Comparison of ENCODE assay signal across 8 cellular contexts in the genomic region with DNA sequence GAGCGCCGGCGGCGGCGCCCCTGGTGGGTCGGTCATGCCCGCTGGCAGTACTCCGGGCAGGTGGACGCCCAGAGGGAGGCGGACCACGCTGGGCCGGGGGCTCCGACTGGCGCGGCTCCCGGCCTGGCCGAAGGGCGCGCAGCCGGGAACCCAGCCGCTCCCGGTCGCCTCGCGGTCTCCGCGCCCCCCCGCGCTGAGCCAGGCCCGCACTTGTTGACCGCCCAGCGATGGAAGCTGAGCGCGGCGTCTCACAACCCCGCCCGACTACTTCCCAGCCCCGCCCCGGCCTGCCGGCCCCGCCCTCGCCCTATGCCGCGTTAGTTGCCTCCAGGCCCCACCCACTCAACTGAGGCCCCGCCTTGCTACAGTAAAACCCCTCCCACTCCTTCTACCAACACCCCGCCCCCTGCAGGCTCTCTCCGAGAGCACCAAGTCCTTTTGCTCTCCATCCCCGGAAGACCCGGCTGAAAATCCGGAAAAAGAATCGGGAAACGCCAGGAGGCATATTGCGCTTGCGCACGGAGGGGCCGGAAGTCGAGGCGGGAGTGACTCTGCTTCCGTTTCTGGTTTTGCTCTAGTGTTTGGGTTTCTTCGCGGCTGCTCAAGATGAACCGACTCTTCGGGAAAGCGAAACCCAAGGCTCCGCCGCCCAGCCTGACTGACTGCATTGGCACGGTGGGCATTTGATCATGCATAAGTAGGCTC.
DNase-seq lines count a peak whose midpoint lies in the region; ATAC-seq and FAIRE-seq lines count a peak whose summit lies in the region.

A gene (minus strand): TSS at position 236 of the 705 bp plus-strand sequence.
A gene (plus strand): TSS at position 577 of the 705 bp plus-strand sequence. CDS start 30 bp downstream, at position 607.

- peak; percentile 99 for DNase-seq in AG20443 (ENCODE audit: low spot score)
- peak; percentile 98 for DNase-seq in NCI-H446 treated with DMSO at 0.1 percent for 48 hours (lab: John Stamatoyannopoulos, UW)
- DNase-seq in cerebellar cortex (ENCODE audit: low spot score) = peak; percentile 100
- peak; percentile 100 for DNase-seq in stimulated activated CD4-positive, alpha-beta T cell treated with anti-CD3 and anti-CD28 coated beads, Interleukin-12 subunit alpha, Interleukin-12 subunit beta, amount 100 ng/mL, for 4 hours

- FAIRE-seq in islet of Langerhans (lab: Jason Lieb, UNC) = peak; percentile 93

- peak; percentile 76 for ATAC-seq in GM19035 (IDR thresholded peaks at IDR 0.05; ENCODE audit: unreplicated experiment)
- ATAC-seq in HG03354 (IDR thresholded peaks at IDR 0.05; ENCODE audit: poor library complexity, severe bottlenecking, unreplicated experiment) = peak; percentile 84
- ATAC-seq in activated CD4-positive, CD25-positive, alpha-beta regulatory T cell treated with anti-CD3 and anti-CD28 coated beads, Interleukin-2, amount 50 U/mL, for 24 hours = peak; percentile 87 to 89

Comparison
In these comparisons a context has a peak if more than half of its experiments do, and no peak if none do; other contexts are left out.
1. Peak in every context shown above with its lines: DNase-seq and ATAC-seq.